8 cellular contexts compared by ENCODE assay signal in the genomic region with DNA sequence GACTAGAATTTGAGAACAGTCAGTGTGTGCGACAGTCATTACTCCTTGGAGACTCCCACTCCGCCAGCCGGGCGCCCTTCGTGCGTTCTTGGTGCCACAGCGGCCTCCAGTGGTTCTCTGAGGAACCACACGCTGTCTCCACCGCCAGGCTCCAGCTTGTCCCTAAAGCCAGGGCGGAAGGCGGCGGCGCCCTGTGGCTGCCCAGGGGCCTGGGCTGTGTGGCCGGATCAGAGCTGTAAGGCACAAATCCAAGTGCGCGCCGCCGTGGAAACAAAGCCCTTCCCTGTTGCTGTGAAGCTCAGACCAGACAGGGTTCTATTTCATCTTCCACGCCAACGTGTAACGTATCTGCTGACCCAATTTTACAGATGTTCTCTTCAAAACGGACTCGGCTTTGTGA. TPM values are rescaled to one million over a fixed set of nuclear protein-coding genes. Genes with fewer than 3 reads are reported as not detected.
DNase-seq lines count a peak whose midpoint lies in the region; ATAC-seq and TF ChIP-seq lines count a peak whose summit lies in the region.

No MANE protein-coding gene starts in this region.

- ATAC-seq in GM21367 (IDR thresholded peaks at IDR 0.05; ENCODE audit: unreplicated experiment): peak; percentile 95

- H3K27me3 ChIP-seq in HL-60 (ENCODE audit: insufficient read depth, poor library complexity, severe bottlenecking): peaks cover 2% of the 10 kb centered on the region

- H3K27ac ChIP-seq in HL-60 (replicated peaks): no peak overlapping the region

- in situ Hi-C loops in Caki2 (cut with HindIII; ENCODE audit: low pct_unique_long_range_greater_than_20kb, low sequenced_read_pairs): no loop called here

- H3K4me3 ChIP-seq in HL-60 (replicated peaks; ENCODE audit: insufficient read depth, low read length) (no peak overlapping the region), epithelial cell of esophagus (ENCODE audit: low read length) (no peak overlapping the region)

- DNase-seq in Caki2 (ENCODE audit: low read depth) (peak; percentile 57), HL-60 (ENCODE audit: low read depth in 1 of 2, low spot score in 1 of 2) (peak; percentile 25 to 68), NOMO-1 treated with DMSO at 0.1 percent for 48 hours (lab: John Stamatoyannopoulos, UW; ENCODE audit: unreplicated experiment) (peak; percentile 45), epithelial cell of esophagus (ENCODE audit: low read depth) (peak; percentile 58), myocyte (ENCODE audit: low read depth) (peak; percentile 77)
- DNase-seq in activated CD8-positive, alpha-beta memory T cell treated with anti-CD3 and anti-CD28 coated beads, Interleukin-2, amount 50 U/mL, for 24 hours (ENCODE audit: extremely low read depth): peak; percentile 12
- DNase-seq in stimulated activated CD8-positive, alpha-beta memory T cell treated with anti-CD3 and anti-CD28 coated beads, Interleukin-7, amount 100 ng/mL, for 1 hour (ENCODE audit: low read depth in 2 of 2): peak; percentile 18 to 36

- peak; percentile 30 for TF ChIP-seq CTCF in HL-60 (IDR thresholded peaks at IDR 0.05; ENCODE audit: insufficient read depth, low read length)
- TF ChIP-seq CTCF in epithelial cell of esophagus (IDR thresholded peaks at IDR 0.05; ENCODE audit: insufficient read depth, low read depth, low read length, missing control alignments): peak; percentile 74

RNA-seq across cellular contexts. Expression of a gene that starts 34.1 kb away (rescaled TPM):
- total RNA-seq in Caki2 (2014; rRNA removed; shearing (Covaris generic); ENCODE audit: low replicate concordance): 14.8 and 34.3 TPM in 2 replicates
- total RNA-seq in myocyte: 59.6 and 73.0 TPM in 2 replicates
- polyA plus RNA-seq in myocyte (2012): 101 TPM

Comparison
In these comparisons a context has a peak if more than half of its experiments do, and no peak if none do; other contexts are left out.
1. DNase-seq: peak in every context shown above with its lines; median percentile 77 in myocyte; 58 in epithelial cell of esophagus; 57 in Caki2; 46 in HL-60; 45 in NOMO-1 treated with DMSO at 0.1 percent for 48 hours; 27 in stimulated activated CD8-positive, alpha-beta memory T cell treated with anti-CD3 and anti-CD28 coated beads, Interleukin-7, amount 100 ng/mL, for 1 hour; 12 in activated CD8-positive, alpha-beta memory T cell treated with anti-CD3 and anti-CD28 coated beads, Interleukin-2, amount 50 U/mL, for 24 hours.